ENCODE assay signal across 1 cellular context in genomic region chr1:65476327-65476726, GRCh38.
TF ChIP-seq lines count a peak whose summit lies in the region.

No MANE protein-coding gene starts in this region.

TF ChIP-seq in HepG2, 621 proteins besides CTCF, POLR2A, EP300 and RAD21 (continued from another document):
- TF ChIP-seq ARID3A (IDR thresholded peaks at IDR 0.05; ENCODE audit: low read depth, low read length) (peak; percentile 67), ZNF839 (CRISPR knock-in tag; IDR thresholded peaks at IDR 0.05; ENCODE audit: borderline replicate concordance) (no peak), ZFP36L2 (CRISPR knock-in tag; IDR thresholded peaks at IDR 0.05) (no peak), ZNF816 (CRISPR knock-in tag; IDR thresholded peaks at IDR 0.05; ENCODE audit: borderline replicate concordance) (no peak), TCF7L2 (IDR thresholded peaks at IDR 0.05; ENCODE audit: low read depth, low read length) (no peak), HNF1B (CRISPR knock-in tag; IDR thresholded peaks at IDR 0.05) (no peak), HNRNPUL1 (IDR thresholded peaks at IDR 0.05; ENCODE audit: low read depth, low read length) (no peak), PCBP2 (optimal IDR thresholded peaks at IDR 0.05; ENCODE audit: low read depth, low read length, poor library complexity, severe bottlenecking) (no peak), ZNF205 (CRISPR knock-in tag; IDR thresholded peaks at IDR 0.05) (no peak), RELA (CRISPR knock-in tag; IDR thresholded peaks at IDR 0.05) (no peak), PHF8 (CRISPR knock-in tag; IDR thresholded peaks at IDR 0.05) (no peak), DDIT3 (CRISPR knock-in tag; IDR thresholded peaks at IDR 0.05) (no peak), UBTF (CRISPR knock-in tag; IDR thresholded peaks at IDR 0.05) (no peak), PHF21A (CRISPR knock-in tag; IDR thresholded peaks at IDR 0.05) (no peak), EZH2 (conservative IDR thresholded peaks at IDR 0.05; ENCODE audit: low read depth, low read length) (no peak), KDM1A (CRISPR knock-in tag; IDR thresholded peaks at IDR 0.05) (no peak), PPARG (CRISPR knock-in tag; conservative IDR thresholded peaks at IDR 0.05) (peak; percentile 90), ZNF619 (CRISPR knock-in tag; IDR thresholded peaks at IDR 0.05) (no peak), ZNF639 (CRISPR knock-in tag; conservative IDR thresholded peaks at IDR 0.05) (no peak), AKAP8 (CRISPR knock-in tag; IDR thresholded peaks at IDR 0.05) (no peak), GABPA (IDR thresholded peaks at IDR 0.05; ENCODE audit: low read depth, low read length) (no peak), GABPA (CRISPR knock-in tag; IDR thresholded peaks at IDR 0.05; ENCODE audit: low read depth) (peak; percentile 58), U2AF1 (optimal IDR thresholded peaks at IDR 0.05; ENCODE audit: low read depth, low read length) (no peak), SRSF9 (IDR thresholded peaks at IDR 0.05; ENCODE audit: borderline replicate concordance, insufficient read depth, low read depth, low read length, poor library complexity, severe bottlenecking) (no peak), SIN3B (IDR thresholded peaks at IDR 0.05; ENCODE audit: low read length) (no peak), RFX3 (CRISPR knock-in tag; IDR thresholded peaks at IDR 0.05) (no peak), KDM6A (CRISPR knock-in tag; IDR thresholded peaks at IDR 0.05; ENCODE audit: low read depth) (no peak), ZNF607 (CRISPR knock-in tag; IDR thresholded peaks at IDR 0.05; ENCODE audit: borderline replicate concordance) (no peak), ZNF614 (CRISPR knock-in tag; IDR thresholded peaks at IDR 0.05; ENCODE audit: borderline replicate concordance) (no peak; the same call in 1 of the 2 replicates), ZNF724P (CRISPR knock-in tag; IDR thresholded peaks at IDR 0.05; ENCODE audit: borderline replicate concordance) (no peak), POGK (CRISPR knock-in tag; conservative IDR thresholded peaks at IDR 0.05) (no peak), KAT8 (CRISPR knock-in tag; IDR thresholded peaks at IDR 0.05) (no peak), SOX6 (IDR thresholded peaks at IDR 0.05) (no peak), SOX6 (CRISPR knock-in tag; IDR thresholded peaks at IDR 0.05) (peak; percentile 80), EED (CRISPR knock-in tag; IDR thresholded peaks at IDR 0.05) (no peak), PRDM4 (CRISPR knock-in tag; IDR thresholded peaks at IDR 0.05; ENCODE audit: borderline replicate concordance) (no peak), DMTF1 (CRISPR knock-in tag; IDR thresholded peaks at IDR 0.05) (no peak), ZBTB44 (CRISPR knock-in tag; IDR thresholded peaks at IDR 0.05) (no peak), ZZZ3 (CRISPR knock-in tag; IDR thresholded peaks at IDR 0.05; ENCODE audit: borderline replicate concordance) (no peak), SSRP1 (CRISPR knock-in tag; IDR thresholded peaks at IDR 0.05) (no peak), ZNF512 (CRISPR knock-in tag; IDR thresholded peaks at IDR 0.05) (no peak), ZBTB37 (CRISPR knock-in tag; IDR thresholded peaks at IDR 0.05) (no peak)
